1 cellular context compared by ENCODE assay signal in genomic region chr15:41862515-41863116, GRCh38.
TF ChIP-seq lines count a peak whose summit lies in the region.

No MANE protein-coding gene starts in this region.

TF ChIP-seq in GM23338, 12 proteins besides CTCF, POLR2A, EP300 and RAD21:
- no peak for TF ChIP-seq ZNF462 (CRISPR knock-in tag; IDR thresholded peaks at IDR 0.05)
- no peak for TF ChIP-seq ETS1 (IDR thresholded peaks at IDR 0.05)
- no peak for TF ChIP-seq ZNF114 (CRISPR knock-in tag; IDR thresholded peaks at IDR 0.05)
- TF ChIP-seq JUNB (IDR thresholded peaks at IDR 0.05; ENCODE audit: unreplicated experiment), result no peak
- no peak for TF ChIP-seq ZNF331 (CRISPR knock-in tag; IDR thresholded peaks at IDR 0.05; ENCODE audit: low read depth)
- TF ChIP-seq REST (IDR thresholded peaks at IDR 0.05; ENCODE audit: unreplicated experiment), result no peak
- TF ChIP-seq CREB1 (CRISPR knock-in tag; IDR thresholded peaks at IDR 0.05; ENCODE audit: low read depth), result no peak
- TF ChIP-seq EZH2phosphoT487 (IDR thresholded peaks at IDR 0.05; ENCODE audit: unreplicated experiment), result no peak
- TF ChIP-seq STAT1 (IDR thresholded peaks at IDR 0.05; ENCODE audit: unreplicated experiment), result no peak
- no peak for TF ChIP-seq NANOG (IDR thresholded peaks at IDR 0.05; ENCODE audit: borderline replicate concordance)
